9 cellular contexts compared by ENCODE assay signal in genomic region chr15:41870689-41871081, GRCh38. TPM values are rescaled to one million over a fixed set of nuclear protein-coding genes. Genes with fewer than 3 reads are reported as not detected.
DNase-seq lines count a peak whose midpoint lies in the region; ATAC-seq and TF ChIP-seq lines count a peak whose summit lies in the region.
"Had no signal": no experiment of that assay in that cellular context is flagged by ENCODE, and none has a peak within 500 bp of the region (broad histone marks: within the 10 kb centered on the region; RNA-seq: fewer than 3 reads in every experiment).

No MANE protein-coding gene starts in this region.

- DNase-seq in HK-2 (ENCODE audit: unreplicated experiment) (peak; percentile 77), COLO668 (lab: John Stamatoyannopoulos, UW; ENCODE audit: unreplicated experiment) (no peak), spleen (no peak)
- DNase-seq in activated CD4-positive, alpha-beta memory T cell treated with anti-CD3 and anti-CD28 coated beads for 36 hours, result peak; percentile 87
- DNase-seq in effector memory CD8-positive, alpha-beta T cell, result peak; percentile 26 to 34 (median 32)
- peak in 3 of 4 experiments; percentile 34 to 56 (median 38) for DNase-seq in stimulated activated CD4-positive, alpha-beta T cell treated with anti-CD3 and anti-CD28 coated beads, Interleukin-1b, Interleukin-23, amount 100 ng/mL, for 24 hours (ENCODE audit: low read depth in 4 of 4, low spot score in 1 of 4)

- H3K9me3 Mint-ChIP-seq in activated CD4-positive, alpha-beta memory T cell treated with anti-CD3 and anti-CD28 coated beads for 36 hours, result no peaks in the 10 kb centered on the region
- H3K9me3 Mint-ChIP-seq in effector memory CD8-positive, alpha-beta T cell, result no peaks in the 10 kb centered on the region
- H3K9me3 Mint-ChIP-seq: immature natural killer cell had no signal

- peak overlapping the region; percentile 7 for H3K4me3 Mint-ChIP-seq in activated CD4-positive, alpha-beta memory T cell treated with anti-CD3 and anti-CD28 coated beads for 36 hours
- peak overlapping the region; percentile 7 to 43 for H3K4me3 Mint-ChIP-seq in effector memory CD8-positive, alpha-beta T cell

- H3K9me3 ChIP-seq in spleen, result no peaks in the 10 kb centered on the region

- H3K27ac Mint-ChIP-seq in activated CD4-positive, alpha-beta memory T cell treated with anti-CD3 and anti-CD28 coated beads for 36 hours, result peak overlapping the region; percentile 77
- H3K27ac Mint-ChIP-seq in effector memory CD8-positive, alpha-beta T cell, result peak overlapping the region; percentile 62 to 81

- CTCF ChIA-PET in activated CD4-positive, alpha-beta memory T cell treated with anti-CD3 and anti-CD28 coated beads for 36 hours (lab: Charles Lee), result interaction anchor here (0.6 to 1.4 kb wide), 9 partner anchors 22 to 214 kb away, joined by 3 to 8 read pairs (median 4); partner anchors contain the start of gene MAPKBP1

- H3K4me3 ChIP-seq in spleen, result no peak overlapping the region

- no peaks in the 10 kb centered on the region for H3K27me3 Mint-ChIP-seq in activated CD4-positive, alpha-beta memory T cell treated with anti-CD3 and anti-CD28 coated beads for 36 hours
- peaks cover 0 to 6% of the 10 kb centered on the region in 2 donors for H3K27me3 Mint-ChIP-seq in effector memory CD8-positive, alpha-beta T cell

- TF ChIP-seq POLR2A in spleen (IDR thresholded peaks at IDR 0.05), result no peak

- peak; percentile 98 for ATAC-seq in effector memory CD8-positive, alpha-beta T cell (replicated peaks)
- ATAC-seq in GM21381 (IDR thresholded peaks at IDR 0.05; ENCODE audit: unreplicated experiment), result no peak
- ATAC-seq in GM21717 (IDR thresholded peaks at IDR 0.05; ENCODE audit: unreplicated experiment), result no peak

- intact Hi-C loops in activated CD4-positive, alpha-beta memory T cell treated with anti-CD3 and anti-CD28 coated beads for 36 hours (cut with micrococcal nuclease), result loop anchor here (1.0 kb wide), 2 partner anchors 42 to 67 kb away; partner anchors contain the start of gene JMJD7
- intact Hi-C loops in spleen (cut with DNase I; ENCODE audit: low total_unique reads), result no loop called here

- H3K27ac ChIP-seq in spleen, result no peak overlapping the region

- H3K27me3 ChIP-seq in spleen (replicated peaks in 1 of 7), result peaks cover 0 to 18% (median 0%) of the 10 kb centered on the region in 7 donors

- WGBS in spleen, 5 donors, result 66 to 78% (median 71%) methylated on average over 9 of the region's 9 CpGs

- H3K36me3 ChIP-seq in spleen, result no peaks in the 10 kb centered on the region

- H3K4me1 ChIP-seq in spleen, result no peaks in the 10 kb centered on the region

- peaks cover 20% of the 10 kb centered on the region for H3K4me1 Mint-ChIP-seq in activated CD4-positive, alpha-beta memory T cell treated with anti-CD3 and anti-CD28 coated beads for 36 hours (ENCODE audit: low read depth)
- peaks cover 14 to 22% of the 10 kb centered on the region in 2 donors for H3K4me1 Mint-ChIP-seq in effector memory CD8-positive, alpha-beta T cell (ENCODE audit: low read depth in 2 of 2)
- H3K4me1 Mint-ChIP-seq: immature natural killer cell had no signal

- TF ChIP-seq CTCF in spleen (IDR thresholded peaks at IDR 0.05 in 8 of 11, conservative IDR thresholded peaks at IDR 0.05 in 3 of 11), result no peak

- H3K36me3 Mint-ChIP-seq in activated CD4-positive, alpha-beta memory T cell treated with anti-CD3 and anti-CD28 coated beads for 36 hours, result no peaks in the 10 kb centered on the region
- H3K36me3 Mint-ChIP-seq in effector memory CD8-positive, alpha-beta T cell (ENCODE audit: insufficient read depth), result peaks cover 5% of the 10 kb centered on the region
- H3K36me3 Mint-ChIP-seq: immature natural killer cell had no signal

- POLR2A ChIA-PET in activated CD4-positive, alpha-beta memory T cell treated with anti-CD3 and anti-CD28 coated beads for 36 hours (lab: Charles Lee), result interaction anchor here (0.8 to 1.3 kb wide), 8 partner anchors 11 to 99 kb away, joined by 3 to 6 read pairs (median 3); no protein-coding TSS in a partner anchor

RNA-seq across cellular contexts. Expression of gene SPTBN5, which starts 23.2 kb away (rescaled TPM):
- 1 to 10 TPM in 1 of 2 experiments, under 1 TPM in 1; 0.88 to 1.6 TPM for total RNA-seq in activated CD4-positive, alpha-beta memory T cell treated with anti-CD3 and anti-CD28 coated beads for 36 hours
- total RNA-seq in spleen, result 1 to 10 TPM in 2 of 7 donors, under 1 TPM in 5; 0.19 to 1.2 (median 0.67) TPM
- polyA plus RNA-seq in spleen, result 1 to 10 TPM in 2 of 3 donors, under 1 TPM in 1; 0.41 to 2.0 (median 1.6) TPM

RNA-seq across cellular contexts. Expression of gene PLA2G4B, which starts 32.0 kb away (rescaled TPM):
- 1 to 10 TPM; 6.0 to 9.9 TPM for total RNA-seq in activated CD4-positive, alpha-beta memory T cell treated with anti-CD3 and anti-CD28 coated beads for 36 hours
- total RNA-seq in spleen, result 10 to 100 TPM in 4 of 7 donors, 1 to 10 TPM in 3; 4.0 to 14.4 (median 10.2) TPM
- 10 to 100 TPM; 10.6 to 20.8 (median 18.5) TPM for polyA plus RNA-seq in spleen

RNA-seq across cellular contexts. Expression of gene JMJD7, which starts 42.8 kb away (rescaled TPM):
- 10 to 100 TPM; 17.9 to 24.8 TPM for total RNA-seq in activated CD4-positive, alpha-beta memory T cell treated with anti-CD3 and anti-CD28 coated beads for 36 hours
- total RNA-seq in spleen, result 10 to 100 TPM in 5 of 7 donors, 1 to 10 TPM in 2; 3.2 to 20.1 (median 13.0) TPM
- 10 to 100 TPM in 1 of 3 donors, 1 to 10 TPM in 2; 5.2 to 10.9 (median 8.6) TPM for polyA plus RNA-seq in spleen

Comparison
In these comparisons a context has a peak if more than half of its experiments do, and no peak if none do; other contexts are left out.
1. DNase-seq: peak in HK-2 (single experiment), activated CD4-positive, alpha-beta memory T cell treated with anti-CD3 and anti-CD28 coated beads for 36 hours (single experiment), effector memory CD8-positive, alpha-beta T cell (3 of 3) and stimulated activated CD4-positive, alpha-beta T cell treated with anti-CD3 and anti-CD28 coated beads, Interleukin-1b, Interleukin-23, amount 100 ng/mL, for 24 hours (3 of 4); none in COLO668 (single experiment) and spleen (single experiment).